ENCODE assay signal across 7 cellular contexts in the genomic region with DNA sequence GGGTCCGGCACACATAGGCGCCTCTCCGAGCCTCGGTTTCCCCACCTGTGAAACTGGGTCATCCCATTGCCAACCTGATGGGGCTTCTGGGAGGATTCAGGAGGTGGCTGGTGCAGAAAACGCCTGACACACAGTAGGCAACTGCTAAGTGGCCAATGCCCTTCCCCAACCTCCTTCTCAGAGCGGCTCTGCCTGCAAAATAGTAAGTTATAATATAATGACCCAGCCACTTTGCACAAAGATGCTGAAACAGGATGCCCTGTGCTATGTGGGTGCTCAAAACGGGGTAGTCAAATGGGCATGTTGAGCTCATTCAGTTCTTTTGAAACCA. TPM values are rescaled to one million over a fixed set of nuclear protein-coding genes. Genes with fewer than 3 reads are reported as not detected.
DNase-seq lines count a peak whose midpoint lies in the region; ATAC-seq and TF ChIP-seq lines count a peak whose summit lies in the region.

No MANE protein-coding gene starts in this region.

- H3K9me3 ChIP-seq in iPS-18c (ENCODE audit: control insufficient read depth, insufficient read depth, low read length): no peaks in the 10 kb centered on the region
- no peaks in the 10 kb centered on the region for H3K9me3 ChIP-seq in stomach

- peak; percentile 4 for ATAC-seq in HG02588 (IDR thresholded peaks at IDR 0.05; ENCODE audit: unreplicated experiment)
- no peak for ATAC-seq in foreskin keratinocyte

- WGBS in stomach, 5 donors: 8 to 15% (median 12%) methylated on average over 3 to 7 of the region's 7 CpGs

- CTCF ChIA-PET in activated CD4-positive, alpha-beta memory T cell treated with anti-CD3 and anti-CD28 coated beads, Interleukin-2, amount 10 ng/mL, durations not matched to agents 7 days and 5 days (lab: Charles Lee): interaction anchor here (0.5 to 3.0 kb wide), 30 partner anchors 15 to 240 kb away, joined by 3 to 24 read pairs (median 4); partner anchors contain the start of genes CD320, HNRNPM, NDUFA7 and RAB11B

- TF ChIP-seq CTCF in stomach (IDR thresholded peaks at IDR 0.05) (no peak), foreskin keratinocyte (conservative IDR thresholded peaks at IDR 0.05) (no peak)

- H3K9me3 Mint-ChIP-seq in activated CD4-positive, alpha-beta memory T cell treated with anti-CD3 and anti-CD28 coated beads, Interleukin-2, amount 10 ng/mL, durations not matched to agents 7 days and 5 days: no peaks in the 10 kb centered on the region

- H3K36me3 ChIP-seq in stomach: peaks cover 0 to 1% (median 0%) of the 10 kb centered on the region in 4 donors

- no peak for TF ChIP-seq POLR2A in stomach (IDR thresholded peaks at IDR 0.05)

- no peaks in the 10 kb centered on the region for H3K36me3 Mint-ChIP-seq in activated CD4-positive, alpha-beta memory T cell treated with anti-CD3 and anti-CD28 coated beads, Interleukin-2, amount 10 ng/mL, durations not matched to agents 7 days and 5 days (ENCODE audit: low read depth)

- peak overlapping the region; percentile 58 for H3K4me3 Mint-ChIP-seq in activated CD4-positive, alpha-beta memory T cell treated with anti-CD3 and anti-CD28 coated beads, Interleukin-2, amount 10 ng/mL, durations not matched to agents 7 days and 5 days

- H3K4me1 ChIP-seq in stomach: peaks cover 13 to 55% (median 27%) of the 10 kb centered on the region in 4 donors
- no peaks in the 10 kb centered on the region for H3K4me1 ChIP-seq in foreskin keratinocyte

- H3K4me3 ChIP-seq in iPS-18c (ENCODE audit: insufficient read depth, low read depth, low read length) (peak overlapping the region; percentile 69), stomach (peak overlapping the region; percentile 80 to 94 (median 86))

- H3K27ac ChIP-seq in stomach (peak overlapping the region; percentile 48 to 89 (median 80)), foreskin keratinocyte (no peak overlapping the region)

- H3K27me3 Mint-ChIP-seq in activated CD4-positive, alpha-beta memory T cell treated with anti-CD3 and anti-CD28 coated beads, Interleukin-2, amount 10 ng/mL, durations not matched to agents 7 days and 5 days: no peaks in the 10 kb centered on the region

- H3K4me1 Mint-ChIP-seq in activated CD4-positive, alpha-beta memory T cell treated with anti-CD3 and anti-CD28 coated beads, Interleukin-2, amount 10 ng/mL, durations not matched to agents 7 days and 5 days: peaks cover 10% of the 10 kb centered on the region

- DNase-seq in activated CD4-positive, alpha-beta memory T cell treated with anti-CD3 and anti-CD28 coated beads, Interleukin-2, amount 10 ng/mL, durations not matched to agents 7 days and 5 days: no peak
- DNase-seq in stomach (no peak), NCI-H2171 (lab: John Stamatoyannopoulos, UW) (no peak), occipital lobe (lab: John Stamatoyannopoulos, UW) (no peak), foreskin keratinocyte (no peak)

- H3K27ac Mint-ChIP-seq in activated CD4-positive, alpha-beta memory T cell treated with anti-CD3 and anti-CD28 coated beads, Interleukin-2, amount 10 ng/mL, durations not matched to agents 7 days and 5 days: no peak overlapping the region

- no peak for TF ChIP-seq EP300 in stomach (IDR thresholded peaks at IDR 0.05)

- intact Hi-C loops in stomach (cut with DNase I; ENCODE audit: low total_unique reads): no loop called here

- H3K27me3 ChIP-seq in stomach: no peaks in the 10 kb centered on the region
- H3K27me3 ChIP-seq in foreskin keratinocyte: no peaks in the 10 kb centered on the region

- POLR2A ChIA-PET in activated CD4-positive, alpha-beta memory T cell treated with anti-CD3 and anti-CD28 coated beads, Interleukin-2, amount 10 ng/mL, durations not matched to agents 7 days and 5 days (lab: Charles Lee): interaction anchor here (1.0 to 3.8 kb wide), 14 partner anchors 10 to 204 kb away, joined by 3 to 50 read pairs (median 4); partner anchors contain the start of genes CERS4, HNRNPM, RAB11B and ZNF414

RNA-seq across cellular contexts. Expression of gene MARCHF2, which starts 0.5 kb away (rescaled TPM):
- total RNA-seq in activated CD4-positive, alpha-beta memory T cell treated with anti-CD3 and anti-CD28 coated beads, Interleukin-2, amount 10 ng/mL, durations not matched to agents 7 days and 5 days: 10 to 100 TPM; 20.6 to 20.8 TPM
- total RNA-seq in stomach (10 to 100 TPM; 24.3 to 98.2 (median 33.4) TPM), occipital lobe (52.3 TPM), foreskin keratinocyte (17.0 and 19.0 TPM in 2 replicates)
- polyA plus RNA-seq in stomach (10 to 100 TPM; 23.5 to 43.4 (median 38.2) TPM), foreskin keratinocyte (15.4 and 20.2 TPM in 2 replicates)

RNA-seq across cellular contexts. Expression of gene RAB11B, which starts 23.4 kb away (rescaled TPM):
- 10 to 100 TPM; 90.9 to 93.7 TPM for total RNA-seq in activated CD4-positive, alpha-beta memory T cell treated with anti-CD3 and anti-CD28 coated beads, Interleukin-2, amount 10 ng/mL, durations not matched to agents 7 days and 5 days
- total RNA-seq in stomach: 100 to 1,000 TPM in 2 of 5 donors, 10 to 100 TPM in 3; 47.7 to 108 (median 79.9) TPM
- 100 to 1,000 TPM in 1 of 3 donors, 10 to 100 TPM in 2; 57.5 to 116 (median 78.8) TPM for polyA plus RNA-seq in stomach
- total RNA-seq in occipital lobe: 76.9 TPM
- total RNA-seq in foreskin keratinocyte: 23.6 and 25.9 TPM in 2 replicates
- polyA plus RNA-seq in foreskin keratinocyte: 69.1 and 72.3 TPM in 2 replicates

RNA-seq across cellular contexts. Expression of gene HNRNPM, which starts 31.2 kb away (rescaled TPM):
- total RNA-seq in activated CD4-positive, alpha-beta memory T cell treated with anti-CD3 and anti-CD28 coated beads, Interleukin-2, amount 10 ng/mL, durations not matched to agents 7 days and 5 days: 100 to 1,000 TPM; 205 to 211 TPM
- total RNA-seq in stomach (100 to 1,000 TPM in 3 of 5 donors, 10 to 100 TPM in 2; 54.3 to 664 (median 107) TPM), occipital lobe (49.9 TPM), foreskin keratinocyte (162 and 202 TPM in 2 replicates)
- polyA plus RNA-seq in stomach (100 to 1,000 TPM in 1 of 3 donors, 10 to 100 TPM in 2; 87.3 to 110 (median 90.0) TPM), foreskin keratinocyte (152 and 180 TPM in 2 replicates)

RNA-seq across cellular contexts. Expression of gene ANGPTL4, which starts 49.6 kb away (rescaled TPM):
- total RNA-seq in activated CD4-positive, alpha-beta memory T cell treated with anti-CD3 and anti-CD28 coated beads, Interleukin-2, amount 10 ng/mL, durations not matched to agents 7 days and 5 days: 1 to 10 TPM; 1.2 to 1.4 TPM
- total RNA-seq in stomach: 100 to 1,000 TPM in 1 of 5 donors, 10 to 100 TPM in 2, 1 to 10 TPM in 2; 4.8 to 276 (median 19.8) TPM
- polyA plus RNA-seq in stomach: 10 to 100 TPM in 2 of 3 donors, 1 to 10 TPM in 1; 4.1 to 62.9 (median 22.9) TPM
- total RNA-seq in occipital lobe: 0.94 TPM
- 1.5 and 3.0 TPM in 2 replicates for total RNA-seq in foreskin keratinocyte
- polyA plus RNA-seq in foreskin keratinocyte: 2.3 and 3.7 TPM in 2 replicates
